Comparison of ENCODE assay signal across 8 cellular contexts in the genomic region with DNA sequence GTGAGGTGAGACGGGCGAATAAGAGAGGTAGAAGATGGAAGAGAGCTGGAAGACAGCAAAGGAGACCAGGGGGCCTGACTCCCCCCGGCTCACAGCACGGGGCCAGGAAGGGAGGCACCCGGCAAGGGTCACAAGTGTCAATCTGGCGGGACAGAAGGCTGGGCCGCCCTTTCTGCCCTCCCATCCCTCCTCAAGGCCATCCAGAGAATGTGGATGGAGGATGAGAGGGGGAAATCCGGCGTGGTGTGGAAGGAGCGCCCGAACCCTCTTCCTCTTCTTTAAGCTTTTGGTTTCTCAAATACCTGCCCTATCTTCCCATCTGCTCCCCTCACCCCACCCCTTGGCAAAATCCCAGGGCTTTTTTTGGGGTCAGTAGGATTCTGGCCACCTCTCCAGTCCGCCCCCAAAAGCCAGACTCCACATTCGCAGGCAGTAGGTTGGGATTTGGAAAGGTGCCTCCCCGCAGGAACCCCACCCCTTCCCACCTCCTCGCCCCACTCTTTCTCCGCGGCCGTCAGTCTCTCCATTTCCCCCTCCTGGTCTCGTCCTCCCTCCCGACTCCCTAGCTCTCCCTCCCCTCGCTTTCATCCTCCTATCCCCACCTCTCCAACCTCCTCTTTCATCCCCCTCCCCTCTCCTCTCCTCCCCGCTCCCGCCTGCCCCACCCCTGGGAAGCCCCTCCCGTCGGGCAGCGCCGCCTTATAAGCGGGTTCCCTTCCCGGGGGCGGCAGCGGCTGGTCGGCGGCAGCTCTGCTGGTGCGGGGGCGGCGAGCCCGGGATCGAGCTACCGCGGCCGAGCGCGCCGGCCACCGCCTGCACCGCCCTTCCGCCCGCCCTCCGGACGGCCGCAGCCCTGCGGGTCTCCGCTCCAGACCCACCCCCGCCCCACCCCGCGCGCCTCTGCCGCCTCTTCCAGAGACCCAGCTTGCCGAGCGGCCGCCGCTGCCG. TPM values are rescaled to one million over a fixed set of nuclear protein-coding genes. Genes with fewer than 3 reads are reported as not detected.
DNase-seq lines count a peak whose midpoint lies in the region; ATAC-seq and TF ChIP-seq lines count a peak whose summit lies in the region.

A gene with protein sequence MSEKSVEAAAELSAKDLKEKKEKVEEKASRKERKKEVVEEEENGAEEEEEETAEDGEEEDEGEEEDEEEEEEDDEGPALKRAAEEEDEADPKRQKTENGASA (plus strand): TSS at position 730 of the 948 bp plus-strand sequence. CDS start 343 bp downstream, outside the sequence.

- peak within 1 kb of the TSS; percentile 93 for H3K4me3 Mint-ChIP-seq in HFFc6

- H3K4me3 ChIP-seq in WERI-Rb-1 (ENCODE audit: low read depth, low read length), result peak within 1 kb of the TSS; percentile 76
- peak within 1 kb of the TSS; percentile 32 for H3K4me3 ChIP-seq in mucosa of stomach (ENCODE audit: low read length)
- H3K4me3 ChIP-seq in upper lobe of right lung, result peak within 1 kb of the TSS; percentile 75

- peaks cover 5% of the 10 kb centered on the region for H3K36me3 Mint-ChIP-seq in HFFc6 (ENCODE audit: low read depth)

- H3K9me3 Mint-ChIP-seq in HFFc6, result no peaks in the 10 kb centered on the region

- DNase-seq in activated CD4-positive, CD25-positive, alpha-beta regulatory T cell (lab: John Stamatoyannopoulos, UW), result no peak
- DNase-seq in HFFc6 (peak; percentile 82), NCI-H1930 (lab: John Stamatoyannopoulos, UW) (peak; percentile 80 to 81), WERI-Rb-1 (peak; percentile 97), upper lobe of right lung (peak; percentile 90)

- H3K27ac ChIP-seq in WERI-Rb-1, result peak within 1 kb of the TSS; percentile 96
- H3K27ac ChIP-seq in upper lobe of right lung, result peak within 1 kb of the TSS; percentile 80

- H3K36me3 ChIP-seq in WERI-Rb-1 (peaks cover 31% of the 10 kb centered on the region), mucosa of stomach (ENCODE audit: control insufficient read depth, insufficient read depth, low read length) (no peaks in the 10 kb centered on the region), upper lobe of right lung (peaks cover 6% of the 10 kb centered on the region)

- H3K27me3 ChIP-seq in WERI-Rb-1 (ENCODE audit: insufficient read depth, low read depth, severe bottlenecking) (no peaks in the 10 kb centered on the region), mucosa of stomach (ENCODE audit: control insufficient read depth, insufficient read depth, low read length) (no peaks in the 10 kb centered on the region), upper lobe of right lung (no peaks in the 10 kb centered on the region)

- peak; percentile 3 to 7 for ATAC-seq in activated CD4-positive, CD25-positive, alpha-beta regulatory T cell treated with anti-CD3 and anti-CD28 coated beads, Interleukin-2, amount 50 U/mL, for 24 hours
- ATAC-seq in esophagus mucosa (peak; percentile 56), upper lobe of right lung (peak; percentile 54)

- peaks cover 61% of the 10 kb centered on the region for H3K4me1 Mint-ChIP-seq in HFFc6 (ENCODE audit: low read depth)

- no peak for TF ChIP-seq CTCF in HFFc6 (IDR thresholded peaks at IDR 0.05)
- no peak for TF ChIP-seq CTCF in WERI-Rb-1 (IDR thresholded peaks at IDR 0.05; ENCODE audit: low read depth, low read length)
- no peak for TF ChIP-seq CTCF in upper lobe of right lung (IDR thresholded peaks at IDR 0.05)

- peaks cover 55% of the 10 kb centered on the region for H3K4me1 ChIP-seq in mucosa of stomach (ENCODE audit: control insufficient read depth, insufficient read depth, low read length)
- peaks cover 38% of the 10 kb centered on the region for H3K4me1 ChIP-seq in upper lobe of right lung

- peak within 1 kb of the TSS; percentile 90 for H3K27ac Mint-ChIP-seq in HFFc6

- H3K27me3 Mint-ChIP-seq in HFFc6 (ENCODE audit: insufficient read depth), result peaks cover 4% of the 10 kb centered on the region; the same call in 1 of the 2 replicates

- peak within 1 kb of the TSS; percentile 73 for H3K9ac ChIP-seq in mucosa of stomach (ENCODE audit: low read length)

- intact Hi-C loops in upper lobe of right lung (cut with DNase I), result no loop called here

- H3K9me3 ChIP-seq in WERI-Rb-1 (ENCODE audit: severe bottlenecking) (no peaks in the 10 kb centered on the region), mucosa of stomach (ENCODE audit: control insufficient read depth, low read length) (no peaks in the 10 kb centered on the region), upper lobe of right lung (no peaks in the 10 kb centered on the region)

RNA-seq across cellular contexts. Expression of the gene that starts here (rescaled TPM):
- 100 to 1,000 TPM; 423 to 607 (median 561) TPM for total RNA-seq in HFFc6 (2021; fragmentation: NEBNext Ultra II Directional; extraction: Animal tissue kit (Norgen Biotek cat#: 25700))
- 234 TPM for total RNA-seq in esophagus mucosa
- total RNA-seq in upper lobe of right lung, result 323 TPM

Comparison
In these comparisons a context has a peak if more than half of its experiments do, and no peak if none do; other contexts are left out.
1. ATAC-seq: peak in every context shown above with its lines; median percentile 56 in esophagus mucosa; 54 in upper lobe of right lung; 5 in activated CD4-positive, CD25-positive, alpha-beta regulatory T cell treated with anti-CD3 and anti-CD28 coated beads, Interleukin-2, amount 50 U/mL, for 24 hours.
2. DNase-seq: peak in HFFc6 (single experiment), NCI-H1930 (2 of 2), WERI-Rb-1 (single experiment) and upper lobe of right lung (single experiment); none in activated CD4-positive, CD25-positive, alpha-beta regulatory T cell (0 of 4).
3. Peak in every context shown above with its lines, with median percentiles within 50 percentile points of each other: H3K4me3 ChIP-seq.